Comparison of ENCODE assay signal across 16 cellular contexts in genomic region chr6:142700032-142700431, GRCh38.
A peak's percentile ranks its signal among the peaks of the same experiment; 100 is the strongest.
DNase-seq lines count a peak whose midpoint lies in the region; ATAC-seq and TF ChIP-seq lines count a peak whose summit lies in the region.
"Had no signal": no experiment of that assay in that cellular context is flagged by ENCODE, and none has a peak within 500 bp of the region (broad histone marks: within the 10 kb centered on the region; RNA-seq: fewer than 3 reads in every experiment).

No MANE protein-coding gene starts in this region.

- H3K27me3 Mint-ChIP-seq in memory B cell = no peaks in the 10 kb centered on the region

- no peaks in the 10 kb centered on the region for H3K27me3 ChIP-seq in suprapubic skin
- H3K27me3 ChIP-seq: left lung, Peyer's patch had no signal

- peaks cover 25% of the 10 kb centered on the region for H3K4me1 Mint-ChIP-seq in memory B cell

- TF ChIP-seq POLR2A in suprapubic skin (IDR thresholded peaks at IDR 0.05) = no peak

- H3K4me1 ChIP-seq in suprapubic skin = peaks cover 24% of the 10 kb centered on the region
- H3K4me1 ChIP-seq: Peyer's patch had no signal

- H3K9me3 ChIP-seq in suprapubic skin = no peaks in the 10 kb centered on the region
- H3K9me3 ChIP-seq: left lung, Peyer's patch had no signal

- DNase-seq in memory B cell (ENCODE audit: low spot score in 2 of 2) (no peak), SHP77 treated with DMSO at 0.1 percent for 48 hours (lab: John Stamatoyannopoulos, UW) (no peak), suprapubic skin (ENCODE audit: low spot score in 2 of 2) (no peak), GM19240 (ENCODE audit: insufficient read length, low spot score) (no peak)
- DNase-seq in stimulated activated CD4-positive, alpha-beta T cell treated with anti-CD3 and anti-CD28 coated beads, Interleukin-2, amount 100 ng/mL, for 48 hours = no peak
- DNase-seq: activated CD4-positive, alpha-beta T cell treated with anti-CD3 and anti-CD28 coated beads for 1 hour; activated T-cell treated with anti-CD3 and anti-CD28 coated beads for 4 hours; erythroblast; hypothalamus; left lung; NCI-H1105 treated with DMSO at 0.1 percent for 48 hours; NCI-H345; Peyer's patch had no signal

- WGBS in suprapubic skin = 92% methylated on average over 4 of the region's 4 CpGs

- TF ChIP-seq CTCF in suprapubic skin (IDR thresholded peaks at IDR 0.05) = no peak

- no peak overlapping the region for H3K27ac ChIP-seq in suprapubic skin
- H3K27ac ChIP-seq: left lung, Peyer's patch had no signal

- no peak overlapping the region for H3K4me3 Mint-ChIP-seq in memory B cell

- H3K27ac Mint-ChIP-seq in memory B cell = peak overlapping the region; percentile 4

- no peaks in the 10 kb centered on the region for H3K9me3 Mint-ChIP-seq in memory B cell

- ATAC-seq in GM18511 (IDR thresholded peaks at IDR 0.05; ENCODE audit: unreplicated experiment) (peak; percentile 67), GM21619 (IDR thresholded peaks at IDR 0.05; ENCODE audit: unreplicated experiment) (peak; percentile 71), HG03469 (IDR thresholded peaks at IDR 0.05; ENCODE audit: unreplicated experiment) (peak; percentile 72), memory B cell (ENCODE audit: low read depth) (peak; percentile 71)
- ATAC-seq: left lung had no signal

- no peaks in the 10 kb centered on the region for H3K36me3 ChIP-seq in suprapubic skin
- H3K36me3 ChIP-seq: left lung, Peyer's patch had no signal

- no peaks in the 10 kb centered on the region for H3K36me3 Mint-ChIP-seq in memory B cell

- no peak for TF ChIP-seq EP300 in suprapubic skin (IDR thresholded peaks at IDR 0.05)

- no peak overlapping the region for H3K4me3 ChIP-seq in suprapubic skin
- H3K4me3 ChIP-seq: left lung, Peyer's patch had no signal
